Comparison of ENCODE assay signal across 8 cellular contexts in genomic region chr16:81095953-81096714, GRCh38. TPM values are rescaled to one million over a fixed set of nuclear protein-coding genes. Genes with fewer than 3 reads are reported as not detected.
DNase-seq lines count a peak whose midpoint lies in the region; ATAC-seq and TF ChIP-seq lines count a peak whose summit lies in the region.

Gene GCSH (minus strand): TSS chr16:81096395. CDS start chr16:81096278, 117 bp downstream.

- CTCF ChIA-PET in OCI-LY7 (lab: Charles Lee; ENCODE audit: unreplicated experiment), result no interaction called here

- H3K9me3 ChIP-seq in OCI-LY7 (ENCODE audit: low read length) (no peaks in the 10 kb centered on the region), mononuclear cell (ENCODE audit: low read depth, low read length) (no peaks in the 10 kb centered on the region)

- H2AFZ ChIP-seq in OCI-LY7 (ENCODE audit: low read length), result peak within 1 kb of the TSS; percentile 75

- no peaks in the 10 kb centered on the region for H3K27me3 ChIP-seq in mononuclear cell (ENCODE audit: insufficient read depth, low read length)

- H3K79me2 ChIP-seq in OCI-LY7 (ENCODE audit: insufficient read depth, low read depth, low read length), result peaks cover 26% of the 10 kb centered on the region; the same call in 1 of the 2 replicates

- BruUV-seq in OCI-LY7 (replicated peaks; lab: Mats Ljungman, UMichigan), result no TSS peak

- peaks cover 3% of the 10 kb centered on the region; the same call in 1 of the 2 replicates for H3K36me3 ChIP-seq in OCI-LY7 (ENCODE audit: insufficient read depth, low read length)

- no peaks in the 10 kb centered on the region for H4K20me1 ChIP-seq in OCI-LY7 (ENCODE audit: insufficient read depth, low read length)

- intact Hi-C loops in OCI-LY7 (cut with micrococcal nuclease; ENCODE audit: unreplicated experiment), result loop anchor here (1.0 to 10.0 kb wide), 3 partner anchors 61 to 219 kb away; partner anchors contain the start of genes ATMIN, CMC2 and GAN

- H3K27ac ChIP-seq in OCI-LY7 (ENCODE audit: low read depth, low read length, poor library complexity, severe bottlenecking), result no peak within 1 kb of the TSS

- peak; percentile 96 for DNase-seq in D341Med (ENCODE audit: low spot score)
- DNase-seq in HuH-7.5 (ENCODE audit: low spot score), result peak; percentile 91
- peak; percentile 99 for DNase-seq in OCI-LY7 (ENCODE audit: low spot score)
- peak; percentile 94 for DNase-seq in activated T-cell treated with anti-CD3 and anti-CD28 coated beads for 4 hours
- DNase-seq in epithelial cell of esophagus (ENCODE audit: low read depth), result peak; percentile 100
- DNase-seq in stimulated activated CD8-positive, alpha-beta memory T cell treated with anti-CD3 and anti-CD28 coated beads, Interleukin-4, amount 100 ng/mL, for 1 hour (ENCODE audit: low read depth in 2 of 2, low spot score in 1 of 2), result peak; percentile 92 to 95

- H3K4me2 ChIP-seq in OCI-LY7 (ENCODE audit: low read length), result peak within 1 kb of the TSS; percentile 78

- no peak for TF ChIP-seq CTCF in OCI-LY7 (conservative IDR thresholded peaks at IDR 0.05; ENCODE audit: low read length)
- TF ChIP-seq CTCF in epithelial cell of esophagus (IDR thresholded peaks at IDR 0.05; ENCODE audit: insufficient read depth, low read depth, low read length, missing control alignments), result no peak

- ATAC-seq in GM21526 (IDR thresholded peaks at IDR 0.05; ENCODE audit: low FRiP score, unreplicated experiment), result peak; percentile 97

- no peaks in the 10 kb centered on the region for H3K9me2 ChIP-seq in OCI-LY7 (ENCODE audit: insufficient read depth, low read length)

- peaks cover 23% of the 10 kb centered on the region for H3K4me1 ChIP-seq in OCI-LY7 (ENCODE audit: insufficient read depth, low read length, poor library complexity, severe bottlenecking)
- peaks cover 8% of the 10 kb centered on the region for H3K4me1 ChIP-seq in mononuclear cell (ENCODE audit: insufficient read depth, low read length)

- H3K4me3 ChIP-seq in OCI-LY7 (ENCODE audit: low read depth, low read length, poor library complexity, severe bottlenecking) (peak within 1 kb of the TSS; percentile 88), epithelial cell of esophagus (ENCODE audit: low read length) (peak within 1 kb of the TSS; percentile 71), mononuclear cell (ENCODE audit: low read length) (peak within 1 kb of the TSS; percentile 59)

- POLR2A ChIA-PET in OCI-LY7 (lab: Charles Lee), result no interaction called here

RNA-seq across cellular contexts. Expression of gene GCSH, which starts in this region (rescaled TPM):
- total RNA-seq in OCI-LY7 (2014; rRNA removed; shearing (Covaris generic)), result 11.7 and 23.4 TPM in 2 replicates
- total RNA-seq in OCI-LY7 (2022) (32.0 and 42.5 TPM in 2 replicates), mononuclear cell (2.1 TPM)
